ENCODE assay signal across 1 cellular context in genomic region chr4:2936773-2937145, GRCh38.
TF ChIP-seq lines count a peak whose summit lies in the region.

No MANE protein-coding gene starts in this region.

TF ChIP-seq in HepG2, 621 proteins besides CTCF, POLR2A, EP300 and RAD21:
- TF ChIP-seq ZNF567 (CRISPR knock-in tag; IDR thresholded peaks at IDR 0.05; ENCODE audit: borderline replicate concordance) (no peak), POLR2G (IDR thresholded peaks at IDR 0.05; ENCODE audit: low read depth, low read length) (peak; percentile 64; the same call in 1 of the 2 replicates), GLMP (CRISPR knock-in tag; IDR thresholded peaks at IDR 0.05; ENCODE audit: borderline replicate concordance) (no peak), HBP1 (CRISPR knock-in tag; IDR thresholded peaks at IDR 0.05; ENCODE audit: low read depth) (no peak), ZNF652 (CRISPR knock-in tag; IDR thresholded peaks at IDR 0.05; ENCODE audit: borderline replicate concordance, low read depth) (no peak), ZBTB4 (CRISPR knock-in tag; IDR thresholded peaks at IDR 0.05; ENCODE audit: borderline replicate concordance) (no peak; the same call in 1 of the 2 replicates), ZNF430 (CRISPR knock-in tag; IDR thresholded peaks at IDR 0.05) (no peak; the same call in 1 of the 2 replicates), KDM5A (IDR thresholded peaks at IDR 0.05; ENCODE audit: borderline replicate concordance, low read length) (no peak), UBTF (CRISPR knock-in tag; IDR thresholded peaks at IDR 0.05) (no peak), ZNF350 (CRISPR knock-in tag; IDR thresholded peaks at IDR 0.05; ENCODE audit: borderline replicate concordance, low read depth) (no peak), ZNF513 (CRISPR knock-in tag; conservative IDR thresholded peaks at IDR 0.05) (no peak), ATF1 (CRISPR knock-in tag; IDR thresholded peaks at IDR 0.05) (no peak), NR2F1 (CRISPR knock-in tag; IDR thresholded peaks at IDR 0.05) (no peak), ZNF160 (CRISPR knock-in tag; IDR thresholded peaks at IDR 0.05) (no peak), PATZ1 (CRISPR knock-in tag; IDR thresholded peaks at IDR 0.05) (no peak), PITX1 (CRISPR knock-in tag; IDR thresholded peaks at IDR 0.05) (no peak), AGO2 (optimal IDR thresholded peaks at IDR 0.05; ENCODE audit: low read depth, low read length) (peak; percentile 73), ZNF761 (CRISPR knock-in tag; conservative IDR thresholded peaks at IDR 0.05) (no peak)
